ENCODE assay signal across 1 cellular context in genomic region chr9:123275381-123275780, GRCh38.
TF ChIP-seq lines count a peak whose summit lies in the region.

No MANE protein-coding gene starts in this region.

TF ChIP-seq in K562, 482 proteins besides CTCF, POLR2A, EP300 and RAD21 (continued from another document):
- TF ChIP-seq ZBTB9 (CRISPR knock-in tag; IDR thresholded peaks at IDR 0.05) (no peak), DACH1 (IDR thresholded peaks at IDR 0.05; ENCODE audit: partially characterized antibody) (no peak)
